In genomic region chr19:44800461-44800860, GRCh38 we compare ENCODE assay signal across 8 cellular contexts. TPM values are rescaled to one million over a fixed set of nuclear protein-coding genes. Genes with fewer than 3 reads are reported as not detected.
A peak's percentile ranks its signal among the peaks of the same experiment; 100 is the strongest.
DNase-seq lines count a peak whose midpoint lies in the region; ATAC-seq, FAIRE-seq and TF ChIP-seq lines count a peak whose summit lies in the region.

No MANE protein-coding gene starts in this region.

- DNase-seq in A549 (ENCODE audit: low read depth in 1 of 2, low spot score in 1 of 2) (peak; percentile 89 to 97), OCI-M1 (lab: John Stamatoyannopoulos, UW) (peak; percentile 93), activated T-cell treated with anti-CD3 and anti-CD28 coated beads for 4 hours (peak; percentile 74), esophagus muscularis mucosa (ENCODE audit: extremely low spot score) (peak; percentile 96)
- DNase-seq in natural killer cell treated with Interleukin-12 subunit alpha and Interleukin-12 subunit beta and Interleukin-15 and Interleukin-18, amount 100 ng/mL, for 72 hours (ENCODE audit: low spot score), result peak; percentile 85
- peak; percentile 85 to 86 for DNase-seq in stimulated activated naive CD8-positive, alpha-beta T cell treated with anti-CD3 and anti-CD28 coated beads, Interleukin-15, amount 100 ng/mL, for 72 hours

- H3K9me3 Mint-ChIP-seq in natural killer cell treated with Interleukin-12 subunit alpha and Interleukin-12 subunit beta and Interleukin-15 and Interleukin-18, amount 100 ng/mL, for 72 hours, result no peaks in the 10 kb centered on the region
- no peaks in the 10 kb centered on the region for H3K9me3 Mint-ChIP-seq in stimulated activated naive CD8-positive, alpha-beta T cell treated with anti-CD3 and anti-CD28 coated beads, Interleukin-15, amount 100 ng/mL, for 72 hours

- H3K27me3 ChIP-seq in HUES6 (ENCODE audit: control insufficient read depth, insufficient read depth, low read length), result peaks cover 14% of the 10 kb centered on the region
- no peaks in the 10 kb centered on the region for H3K27me3 ChIP-seq in esophagus muscularis mucosa

- TF ChIP-seq EP300 in A549 (IDR thresholded peaks at IDR 0.05), result no peak
- no peak for TF ChIP-seq EP300 in esophagus muscularis mucosa (IDR thresholded peaks at IDR 0.05)

- H3K4me3 Mint-ChIP-seq in natural killer cell treated with Interleukin-12 subunit alpha and Interleukin-12 subunit beta and Interleukin-15 and Interleukin-18, amount 100 ng/mL, for 72 hours, result no peak overlapping the region
- no peak overlapping the region for H3K4me3 Mint-ChIP-seq in stimulated activated naive CD8-positive, alpha-beta T cell treated with anti-CD3 and anti-CD28 coated beads, Interleukin-15, amount 100 ng/mL, for 72 hours

- CTCF ChIA-PET in A549 (lab: Yijun Ruan, JAX), result interaction anchor here (0.8 to 9.1 kb wide), 5 partner anchors 11 to 76 kb away, joined by 3 to 170 read pairs (median 18); no protein-coding TSS in a partner anchor

- 0% methylated on average over 2 of the region's 3 CpGs for whole genome bisulfite sequencing in A549 (ENCODE audit: missing lambda C conversion rate)
- 10% methylated on average over 2 of the region's 3 CpGs for WGBS in esophagus muscularis mucosa

- FAIRE-seq in A549 (lab: Jason Lieb, UNC), result peak; percentile 90

- peak overlapping the region; percentile 62 to 79; a peak in 5 of 6 replicates for H3K27ac ChIP-seq in A549
- 0 out of 2 replicates have a peak overlapping the region, but pooled peaks have one; percentile 31 for H3K27ac ChIP-seq in HUES6 (ENCODE audit: low read depth, low read length)
- H3K27ac ChIP-seq in esophagus muscularis mucosa (replicated peaks in 1 of 4), result no peak overlapping the region

- no peaks in the 10 kb centered on the region for H3K4me1 Mint-ChIP-seq in natural killer cell treated with Interleukin-12 subunit alpha and Interleukin-12 subunit beta and Interleukin-15 and Interleukin-18, amount 100 ng/mL, for 72 hours (ENCODE audit: low read depth in 2 of 2)
- peaks cover 22% of the 10 kb centered on the region for H3K4me1 Mint-ChIP-seq in stimulated activated naive CD8-positive, alpha-beta T cell treated with anti-CD3 and anti-CD28 coated beads, Interleukin-15, amount 100 ng/mL, for 72 hours

- H3K9me3 ChIP-seq in A549 (0 out of 3 replicates have a peak, but pooled peaks cover 6% of the 10 kb centered on the region), HUES6 (ENCODE audit: control insufficient read depth, insufficient read depth, low read depth, low read length) (no peaks in the 10 kb centered on the region), esophagus muscularis mucosa (no peaks in the 10 kb centered on the region)

- no peak overlapping the region for H3K27ac Mint-ChIP-seq in natural killer cell treated with Interleukin-12 subunit alpha and Interleukin-12 subunit beta and Interleukin-15 and Interleukin-18, amount 100 ng/mL, for 72 hours
- no peak overlapping the region for H3K27ac Mint-ChIP-seq in stimulated activated naive CD8-positive, alpha-beta T cell treated with anti-CD3 and anti-CD28 coated beads, Interleukin-15, amount 100 ng/mL, for 72 hours

- H3K4me3 ChIP-seq in A549, result no peak overlapping the region
- no peak overlapping the region for H3K4me3 ChIP-seq in HUES6 (ENCODE audit: low read depth, low read length)
- H3K4me3 ChIP-seq in esophagus muscularis mucosa, result no peak overlapping the region

- POLR2A ChIA-PET in A549 (lab: Yijun Ruan, JAX), result no interaction called here

- TF ChIP-seq POLR2A in A549 (IDR thresholded peaks at IDR 0.05; ENCODE audit: low read length) (no peak), esophagus muscularis mucosa (IDR thresholded peaks at IDR 0.05; ENCODE audit: low read depth) (no peak)

- H3K36me3 Mint-ChIP-seq in natural killer cell treated with Interleukin-12 subunit alpha and Interleukin-12 subunit beta and Interleukin-15 and Interleukin-18, amount 100 ng/mL, for 72 hours, result no peaks in the 10 kb centered on the region

- intact Hi-C loops in esophagus muscularis mucosa (cut with DNase I), result loop anchor here (1.0 kb wide), 1 partner anchor 44 kb away; no protein-coding TSS in a partner anchor

- peaks cover 13% of the 10 kb centered on the region for H3K36me3 ChIP-seq in HUES6 (ENCODE audit: control insufficient read depth, insufficient read depth, low read length)
- H3K36me3 ChIP-seq in esophagus muscularis mucosa, result no peaks in the 10 kb centered on the region

- peak; percentile 95 to 98 for ATAC-seq in A549
- ATAC-seq in GM18498 (IDR thresholded peaks at IDR 0.05; ENCODE audit: unreplicated experiment), result peak; percentile 65
- peak; percentile 91 to 95 for ATAC-seq in natural killer cell treated with Interleukin-12 subunit alpha and Interleukin-12 subunit beta and Interleukin-15 and Interleukin-18, amount 100 ng/mL, for 72 hours
- peak; percentile 98 for ATAC-seq in stimulated activated naive CD8-positive, alpha-beta T cell treated with anti-CD3 and anti-CD28 coated beads, Interleukin-15, amount 100 ng/mL, for 72 hours

- no peaks in the 10 kb centered on the region for H3K27me3 Mint-ChIP-seq in natural killer cell treated with Interleukin-12 subunit alpha and Interleukin-12 subunit beta and Interleukin-15 and Interleukin-18, amount 100 ng/mL, for 72 hours
- no peaks in the 10 kb centered on the region for H3K27me3 Mint-ChIP-seq in stimulated activated naive CD8-positive, alpha-beta T cell treated with anti-CD3 and anti-CD28 coated beads, Interleukin-15, amount 100 ng/mL, for 72 hours

- peak; percentile 92 for TF ChIP-seq CTCF in A549 (IDR thresholded peaks at IDR 0.05)
- peak; percentile 87 to 92 (median 90) for TF ChIP-seq CTCF in esophagus muscularis mucosa (IDR thresholded peaks at IDR 0.05)

- no peak overlapping the region for H3K9ac ChIP-seq in HUES6 (ENCODE audit: low read length)

- H3K4me2 ChIP-seq in A549, result peak overlapping the region; percentile 37; the same call in 2 of the 3 replicates

- H3K4me1 ChIP-seq in A549 (peaks cover 19% of the 10 kb centered on the region), HUES6 (ENCODE audit: control insufficient read depth, insufficient read depth, low read length) (peaks cover 20% of the 10 kb centered on the region), esophagus muscularis mucosa (peaks cover 13 to 23% (median 18%) of the 10 kb centered on the region in 4 donors)

- TF ChIP-seq RAD21 in A549 (conservative IDR thresholded peaks at IDR 0.05 in 1 of 2, IDR thresholded peaks at IDR 0.05 in 1 of 2), result peak; percentile 81 to 86

TF ChIP-seq in A549, 52 proteins besides CTCF, POLR2A, EP300 and RAD21:
- TF ChIP-seq CEBPB (IDR thresholded peaks at IDR 0.05) (peak; percentile 8 to 68; a peak in 2 of 4 replicates), ATOH8 (CRISPR knock-in tag; IDR thresholded peaks at IDR 0.05; ENCODE audit: low read depth) (0 out of 2 replicates have a peak, but pooled peaks have one; percentile 42), SMC3 (IDR thresholded peaks at IDR 0.05) (peak; percentile 90), HEYL (CRISPR knock-in tag; IDR thresholded peaks at IDR 0.05) (no peak), ZFP36 (IDR thresholded peaks at IDR 0.05; ENCODE audit: borderline replicate concordance, partially characterized antibody) (peak; percentile 7)

RNA-seq across cellular contexts. Expression of gene BCAM, which starts 8.4 kb away (rescaled TPM):
- polyA plus RNA-seq in A549 (2011; rRNA removed) (15.2 and 18.4 TPM in 2 replicates), A549 (2017; fragmentation: RNase III; extraction: RNeasy Plus Mini Kit Qiagen cat#74134 plus additional on column Dnase treatment) (77.5 to 102 TPM (median 88.1 TPM) in 3 replicates)
- polyA plus RNA-seq in A549 (2012; cell fraction: cytosol; rRNA removed), result 62.2 and 88.1 TPM in 2 replicates
- polyA plus RNA-seq in A549 (2012; cell fraction: nucleus; rRNA removed), result 183 and 239 TPM in 2 replicates
- polyA minus RNA-seq in A549 (2011; rRNA and poly(A)+ RNA removed), result 8.1 and 25.5 TPM in 2 replicates
- total RNA-seq in esophagus muscularis mucosa, result 10 to 100 TPM; 32.4 to 76.5 (median 56.6) TPM
- total RNA-seq in natural killer cell treated with Interleukin-12 subunit alpha and Interleukin-12 subunit beta and Interleukin-15 and Interleukin-18, amount 100 ng/mL, for 72 hours, result not detected

RNA-seq across cellular contexts. Expression of gene CBLC, which starts 22.8 kb away (rescaled TPM):
- polyA plus RNA-seq in A549 (2011; rRNA removed), result not detected in 2 replicates
- 0.09 and 0.16 TPM in 2 replicates for polyA plus RNA-seq in A549 (2012; cell fraction: cytosol; rRNA removed)
- 0.16 and 0.21 TPM in 2 replicates for polyA plus RNA-seq in A549 (2012; cell fraction: nucleus; rRNA removed)
- polyA plus RNA-seq in A549 (2017; fragmentation: RNase III; extraction: RNeasy Plus Mini Kit Qiagen cat#74134 plus additional on column Dnase treatment), result not detected in 3 replicates
- 0.29 TPM in 1 of 2 replicates, not detected in the other for polyA minus RNA-seq in A549 (2011; rRNA and poly(A)+ RNA removed)
- total RNA-seq in esophagus muscularis mucosa, result under 1 TPM in 2 of 4 donors, not detected in 2; 0.34 to 0.50 TPM
- total RNA-seq in natural killer cell treated with Interleukin-12 subunit alpha and Interleukin-12 subunit beta and Interleukin-15 and Interleukin-18, amount 100 ng/mL, for 72 hours, result not detected

RNA-seq across cellular contexts. Expression of gene NECTIN2, which starts 45.6 kb away (rescaled TPM):
- 69.4 and 84.8 TPM in 2 replicates for polyA plus RNA-seq in A549 (2011; rRNA removed)
- 86.0 and 115 TPM in 2 replicates for polyA plus RNA-seq in A549 (2012; cell fraction: cytosol; rRNA removed)
- 151 and 174 TPM in 2 replicates for polyA plus RNA-seq in A549 (2012; cell fraction: nucleus; rRNA removed)
- polyA plus RNA-seq in A549 (2017; fragmentation: RNase III; extraction: RNeasy Plus Mini Kit Qiagen cat#74134 plus additional on column Dnase treatment), result 77.7 to 92.4 TPM (median 89.6 TPM) in 3 replicates
- 91.4 and 99.5 TPM in 2 replicates for polyA minus RNA-seq in A549 (2011; rRNA and poly(A)+ RNA removed)
- 10 to 100 TPM; 34.5 to 72.4 (median 60.1) TPM for total RNA-seq in esophagus muscularis mucosa
- 1 to 10 TPM; 1.3 to 1.6 TPM for total RNA-seq in natural killer cell treated with Interleukin-12 subunit alpha and Interleukin-12 subunit beta and Interleukin-15 and Interleukin-18, amount 100 ng/mL, for 72 hours

RNA-seq across cellular contexts. Expression of gene BCL3, which starts 52.0 kb away (rescaled TPM):
- polyA plus RNA-seq in A549 (2011; rRNA removed) (22.6 and 25.3 TPM in 2 replicates), A549 (2017; fragmentation: RNase III; extraction: RNeasy Plus Mini Kit Qiagen cat#74134 plus additional on column Dnase treatment) (49.6 to 80.7 TPM (median 72.1 TPM) in 3 replicates)
- 103 and 138 TPM in 2 replicates for polyA plus RNA-seq in A549 (2012; cell fraction: cytosol; rRNA removed)
- polyA plus RNA-seq in A549 (2012; cell fraction: nucleus; rRNA removed), result 302 and 387 TPM in 2 replicates
- 27.4 and 33.8 TPM in 2 replicates for polyA minus RNA-seq in A549 (2011; rRNA and poly(A)+ RNA removed)
- 100 to 1,000 TPM in 1 of 4 donors, 10 to 100 TPM in 2, 1 to 10 TPM in 1; 10.0 to 147 (median 20.2) TPM for total RNA-seq in esophagus muscularis mucosa
- 100 to 1,000 TPM; 117 to 122 TPM for total RNA-seq in natural killer cell treated with Interleukin-12 subunit alpha and Interleukin-12 subunit beta and Interleukin-15 and Interleukin-18, amount 100 ng/mL, for 72 hours

Comparison
In these comparisons a context has a peak if more than half of its experiments do, and no peak if none do; other contexts are left out.
1. H3K27ac ChIP-seq: peak in A549 (2 of 2) and HUES6 (single experiment); none in esophagus muscularis mucosa (0 of 4).
2. RNA of gene BCAM, which starts 8.4 kb away (total RNA-seq): 32.4 to 76.5 TPM in esophagus muscularis mucosa; not detected in natural killer cell treated with Interleukin-12 subunit alpha and Interleukin-12 subunit beta and Interleukin-15 and Interleukin-18, amount 100 ng/mL, for 72 hours; every median in the first group is over 10 times any median in the second.
3. RNA of gene NECTIN2, which starts 45.6 kb away (total RNA-seq): 34.5 to 72.4 TPM in esophagus muscularis mucosa; 1.3 to 1.6 TPM in natural killer cell treated with Interleukin-12 subunit alpha and Interleukin-12 subunit beta and Interleukin-15 and Interleukin-18, amount 100 ng/mL, for 72 hours; every median in the first group is over 10 times any median in the second.
4. Peak in every context shown above with its lines, with median percentiles within 50 percentile points of each other: ATAC-seq and DNase-seq.